ENCODE assay signal across 13 cellular contexts in the genomic region with DNA sequence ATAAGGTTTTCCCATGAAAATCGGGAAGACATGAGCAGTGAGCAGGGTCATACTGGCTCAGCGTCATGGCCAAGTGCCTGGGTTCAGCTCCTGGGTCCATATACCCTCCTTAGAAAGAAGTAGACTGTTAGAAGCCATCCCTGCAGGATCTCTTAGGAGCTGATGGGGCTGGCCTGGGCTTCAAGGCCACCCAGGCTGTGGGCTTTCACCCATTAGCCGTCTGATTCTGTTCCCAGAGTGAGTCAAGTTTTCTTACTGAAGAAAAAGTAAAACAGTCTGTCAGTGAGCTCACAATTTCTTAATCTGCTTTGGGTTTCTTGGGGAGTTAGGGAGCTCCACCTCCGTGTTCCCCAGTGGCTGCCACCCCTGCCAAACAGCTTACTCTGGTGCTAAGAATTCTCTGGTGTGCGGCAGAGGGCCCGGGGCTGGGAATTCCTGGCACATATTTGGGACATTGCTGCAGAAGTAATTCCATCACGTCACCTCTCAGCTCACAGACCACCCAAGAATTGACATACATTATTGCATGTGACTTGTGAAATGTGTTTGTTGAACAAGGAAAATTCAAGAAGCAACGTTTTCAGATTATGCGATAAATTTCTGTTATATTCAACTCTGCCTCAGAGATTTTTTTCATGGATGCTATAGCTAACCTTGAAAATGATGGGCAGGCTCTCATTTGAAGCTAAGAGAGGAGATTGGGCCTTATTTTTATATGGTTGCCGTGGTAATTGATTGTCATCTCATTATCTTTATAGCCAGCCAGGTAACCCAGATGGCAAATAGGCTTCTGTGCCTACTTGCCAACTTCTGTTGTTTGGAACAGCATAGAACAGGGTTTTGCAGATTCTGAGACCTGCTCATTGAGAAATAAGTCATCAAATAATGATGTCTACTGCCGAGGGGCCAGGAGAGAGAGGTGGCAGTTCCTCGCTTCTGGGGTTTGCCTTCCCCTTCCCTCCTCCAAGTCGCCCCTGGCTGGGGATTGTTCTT.
"Had no signal": no experiment of that assay in that cellular context is flagged by ENCODE, and none has a peak within 500 bp of the region (broad histone marks: within the 10 kb centered on the region; RNA-seq: fewer than 3 reads in every experiment).

No MANE protein-coding gene starts in this region.

- H3K4me3 ChIP-seq: adrenal gland, left ventricle myocardium inferior, thoracic aorta had no signal

- ATAC-seq: T-helper 17 cell had no signal

- H3K9me3 ChIP-seq: adrenal gland, left ventricle myocardium inferior, thoracic aorta had no signal

- H3K4me1 ChIP-seq: adrenal gland, left ventricle myocardium inferior had no signal

- DNase-seq: activated CD4-positive, alpha-beta T cell treated with anti-CD3 and anti-CD28 coated beads, Interleukin-2, amount 10 ng/mL, durations not matched to agents 7 days and 5 days; activated CD4-positive, CD25-positive, alpha-beta regulatory T cell; activated naive CD4-positive, alpha-beta T cell treated with anti-CD3 and anti-CD28 coated beads, Interleukin-2, amount 50 U/mL, for 16 hours; activated T-cell treated with anti-CD3 and anti-CD28 coated beads for 4 hours; adrenal gland; dermis blood vessel endothelial cell; glutamatergic neuron; left ventricle myocardium inferior; mesenchymal stem cell; stimulated activated CD4-positive, alpha-beta T cell treated with anti-CD3 and anti-CD28 coated beads, Interleukin-4, amount 100 ng/mL, for 1 hour; stimulated activated CD8-positive, alpha-beta memory T cell treated with anti-CD3 and anti-CD28 coated beads, Interleukin-4, amount 100 ng/mL, for 48 hours; T-helper 17 cell had no signal

- H3K36me3 ChIP-seq: adrenal gland, left ventricle myocardium inferior, thoracic aorta had no signal
